ENCODE assay signal across 8 cellular contexts in the genomic region with DNA sequence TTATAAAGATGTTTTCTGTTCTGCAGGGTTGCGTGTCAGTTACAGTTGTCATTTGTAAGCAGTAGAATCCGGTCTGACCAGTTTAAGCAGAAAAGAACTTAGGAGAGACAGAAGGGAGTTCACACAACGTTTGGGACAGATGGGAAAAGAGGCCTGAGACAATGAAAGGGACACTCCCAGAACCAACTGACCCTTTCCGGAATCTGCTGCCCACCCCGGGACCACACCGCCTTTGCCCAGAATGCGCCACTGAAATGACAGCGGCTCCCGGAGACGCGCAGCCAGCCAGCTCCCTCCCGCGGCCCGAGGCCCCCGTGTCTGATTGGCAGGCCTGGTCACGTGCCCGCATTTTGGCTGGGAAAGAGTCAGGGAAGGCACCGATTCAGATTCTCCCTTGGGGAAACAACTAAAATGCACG.
DNase-seq lines count a peak whose midpoint lies in the region; ATAC-seq and TF ChIP-seq lines count a peak whose summit lies in the region.

No MANE protein-coding gene starts in this region.

- H3K27me3 Mint-ChIP-seq in activated T-helper 17 cell treated with anti-CD3 and anti-CD28 coated beads, Interleukin-2, amount 50 U/mL, for 72 hours = peaks cover 11% of the 10 kb centered on the region
- H3K27me3 Mint-ChIP-seq in naive thymus-derived CD8-positive, alpha-beta T cell = peaks cover 0 to 4% (median 0%) of the 10 kb centered on the region in 5 donors
- no peaks in the 10 kb centered on the region for H3K27me3 Mint-ChIP-seq in stimulated activated naive B cell treated with anti-CD40 and anti-IgM and Interleukin-4, amounts not matched to agents 10 μg/mL and 1 μg/mL and 100 μg/mL, for 72 hours

- TF ChIP-seq CTCF in fibroblast of mammary gland (conservative IDR thresholded peaks at IDR 0.05; ENCODE audit: control insufficient read depth, insufficient read depth, low read depth, low read length) = no peak

- peak overlapping the region; percentile 79 for H3K4me3 Mint-ChIP-seq in activated T-helper 17 cell treated with anti-CD3 and anti-CD28 coated beads, Interleukin-2, amount 50 U/mL, for 72 hours
- H3K4me3 Mint-ChIP-seq in naive thymus-derived CD8-positive, alpha-beta T cell = peak overlapping the region; percentile 71 to 90 (median 82)
- peak overlapping the region; percentile 84 to 85 for H3K4me3 Mint-ChIP-seq in stimulated activated naive B cell treated with anti-CD40 and anti-IgM and Interleukin-4, amounts not matched to agents 10 μg/mL and 1 μg/mL and 100 μg/mL, for 72 hours

- H3K27ac Mint-ChIP-seq in activated T-helper 17 cell treated with anti-CD3 and anti-CD28 coated beads, Interleukin-2, amount 50 U/mL, for 72 hours = no peak overlapping the region
- peak overlapping the region in 7 of 10 donors; percentile 4 to 87 (median 34) for H3K27ac Mint-ChIP-seq in naive thymus-derived CD8-positive, alpha-beta T cell
- H3K27ac Mint-ChIP-seq in stimulated activated naive B cell treated with anti-CD40 and anti-IgM and Interleukin-4, amounts not matched to agents 10 μg/mL and 1 μg/mL and 100 μg/mL, for 72 hours = peak overlapping the region; percentile 88

- H3K9me3 Mint-ChIP-seq in activated T-helper 17 cell treated with anti-CD3 and anti-CD28 coated beads, Interleukin-2, amount 50 U/mL, for 72 hours = peaks cover 3% of the 10 kb centered on the region
- H3K9me3 Mint-ChIP-seq in naive thymus-derived CD8-positive, alpha-beta T cell = peaks cover 0 to 9% (median 4%) of the 10 kb centered on the region in 9 donors
- H3K9me3 Mint-ChIP-seq in stimulated activated naive B cell treated with anti-CD40 and anti-IgM and Interleukin-4, amounts not matched to agents 10 μg/mL and 1 μg/mL and 100 μg/mL, for 72 hours = peaks cover 3 to 5% of the 10 kb centered on the region in 2 donors

- peaks cover 6% of the 10 kb centered on the region for H3K4me1 Mint-ChIP-seq in activated T-helper 17 cell treated with anti-CD3 and anti-CD28 coated beads, Interleukin-2, amount 50 U/mL, for 72 hours
- H3K4me1 Mint-ChIP-seq in naive thymus-derived CD8-positive, alpha-beta T cell = peaks cover 6 to 17% (median 9%) of the 10 kb centered on the region in 4 donors
- H3K4me1 Mint-ChIP-seq in stimulated activated naive B cell treated with anti-CD40 and anti-IgM and Interleukin-4, amounts not matched to agents 10 μg/mL and 1 μg/mL and 100 μg/mL, for 72 hours = peaks cover 21 to 37% of the 10 kb centered on the region in 2 donors

- no peaks in the 10 kb centered on the region for H3K36me3 Mint-ChIP-seq in activated T-helper 17 cell treated with anti-CD3 and anti-CD28 coated beads, Interleukin-2, amount 50 U/mL, for 72 hours (ENCODE audit: low read depth)
- peaks cover 0 to 4% (median 4%) of the 10 kb centered on the region in 3 donors for H3K36me3 Mint-ChIP-seq in naive thymus-derived CD8-positive, alpha-beta T cell
- H3K36me3 Mint-ChIP-seq in stimulated activated naive B cell treated with anti-CD40 and anti-IgM and Interleukin-4, amounts not matched to agents 10 μg/mL and 1 μg/mL and 100 μg/mL, for 72 hours = peaks cover 0 to 7% of the 10 kb centered on the region in 2 donors

- peak overlapping the region; percentile 59 for H3K4me3 ChIP-seq in GM08714 (ENCODE audit: low read length)
- peak overlapping the region; percentile 42 for H3K4me3 ChIP-seq in fibroblast of mammary gland (ENCODE audit: control insufficient read depth, low read depth, low read length)

- peak; percentile 44 for ATAC-seq in HG03196 (IDR thresholded peaks at IDR 0.05; ENCODE audit: unreplicated experiment)
- ATAC-seq in activated T-helper 17 cell treated with anti-CD3 and anti-CD28 coated beads, Interleukin-2, amount 50 U/mL, for 72 hours (replicated peaks) = peak; percentile 92
- peak; percentile 86 to 99 for ATAC-seq in naive thymus-derived CD8-positive, alpha-beta T cell
- ATAC-seq in stimulated activated naive B cell treated with anti-CD40 and anti-IgM and Interleukin-4, amounts not matched to agents 10 μg/mL and 1 μg/mL and 100 μg/mL, for 72 hours (replicated peaks) = peak in 1 of 2 donors; percentile 29

- POLR2A ChIA-PET in naive thymus-derived CD8-positive, alpha-beta T cell (lab: Charles Lee) = no interaction called here

- DNase-seq in OCI-M1 (lab: John Stamatoyannopoulos, UW) = peak; percentile 88
- peak; percentile 20 for DNase-seq in fibroblast of mammary gland (ENCODE audit: low read depth)
- peak; percentile 20 to 68 (median 56) for DNase-seq in naive thymus-derived CD8-positive, alpha-beta T cell
- DNase-seq in stimulated activated naive B cell treated with anti-CD40 and anti-IgM and Interleukin-4, amounts not matched to agents 10 μg/mL and 1 μg/mL and 100 μg/mL, for 72 hours = peak; percentile 42
- DNase-seq in NCI-H1930 (lab: John Stamatoyannopoulos, UW) = no peak

Comparison
In these comparisons a context has a peak if more than half of its experiments do, and no peak if none do; other contexts are left out.
1. DNase-seq: peak in OCI-M1 (single experiment), fibroblast of mammary gland (single experiment), naive thymus-derived CD8-positive, alpha-beta T cell (10 of 10) and stimulated activated naive B cell treated with anti-CD40 and anti-IgM and Interleukin-4, amounts not matched to agents 10 μg/mL and 1 μg/mL and 100 μg/mL, for 72 hours (single experiment); none in NCI-H1930 (0 of 2).
2. Peak in every context shown above with its lines, with median percentiles within 50 percentile points of each other: H3K4me3 Mint-ChIP-seq.